Comparison of ENCODE assay signal across 13 cellular contexts in genomic region chr7:112546723-112547513, GRCh38.
DNase-seq lines count a peak whose midpoint lies in the region; ATAC-seq and TF ChIP-seq lines count a peak whose summit lies in the region.
"Had no signal": no experiment of that assay in that cellular context is flagged by ENCODE, and none has a peak within 500 bp of the region (broad histone marks: within the 10 kb centered on the region; RNA-seq: fewer than 3 reads in every experiment).

No MANE protein-coding gene starts in this region.

- TF ChIP-seq CTCF in testis (IDR thresholded peaks at IDR 0.05) = no peak

- 76 to 78% methylated on average over 10 to 25 of the region's 25 CpGs for WGBS in testis, 2 donors

- peak; percentile 6 for DNase-seq in stimulated activated CD4-positive, alpha-beta T cell treated with anti-CD3 and anti-CD28 coated beads, Interleukin-15, amount 100 ng/mL, for 24 hours
- DNase-seq in stimulated activated CD4-positive, alpha-beta T cell treated with anti-CD3 and anti-CD28 coated beads, Interleukin-2, amount 100 ng/mL, for 24 hours = no peak
- DNase-seq in NCI-H2227 (lab: John Stamatoyannopoulos, UW; ENCODE audit: unreplicated experiment) (peak; percentile 65), dermis blood vessel endothelial cell (peak; percentile 15), testis (peak; percentile 17), DMS153 (lab: John Stamatoyannopoulos, UW) (no peak), posterior vena cava (ENCODE audit: low spot score) (no peak)
- DNase-seq: activated naive CD4-positive, alpha-beta T cell treated with anti-CD3 and anti-CD28 coated beads, Interleukin-2, amount 50 U/mL, for 16 hours; cerebellar nuclear complex; NCI-H446; SHP77 treated with DMSO at 0.1 percent for 48 hours; stimulated activated CD4-positive, alpha-beta T cell treated with anti-CD3 and anti-CD28 coated beads, Interleukin-4, amount 100 ng/mL, for 1 hour had no signal

- peak overlapping the region in 1 of 2 donors; percentile 29 for H3K4me3 ChIP-seq in testis

- no peaks in the 10 kb centered on the region for H3K9me3 ChIP-seq in testis

- no peaks in the 10 kb centered on the region for H3K4me1 ChIP-seq in testis

- ATAC-seq in GM19035 (IDR thresholded peaks at IDR 0.05; ENCODE audit: unreplicated experiment) = no peak

- no peak for TF ChIP-seq POLR2A in testis (IDR thresholded peaks at IDR 0.05)

- no peaks in the 10 kb centered on the region for H3K27me3 ChIP-seq in testis

- H3K36me3 ChIP-seq in testis (ENCODE audit: low read depth, missing control alignments) = no peaks in the 10 kb centered on the region

- intact Hi-C loops in testis (cut with DNase I; ENCODE audit: low total_unique reads) (no loop called here), posterior vena cava (cut with DNase I) (no loop called here)

- no peak overlapping the region for H3K27ac ChIP-seq in testis

Comparison
In these comparisons a context has a peak if more than half of its experiments do, and no peak if none do; other contexts are left out.
1. DNase-seq: peak in stimulated activated CD4-positive, alpha-beta T cell treated with anti-CD3 and anti-CD28 coated beads, Interleukin-15, amount 100 ng/mL, for 24 hours (single experiment), NCI-H2227 (single experiment), dermis blood vessel endothelial cell (single experiment) and testis (single experiment); none in stimulated activated CD4-positive, alpha-beta T cell treated with anti-CD3 and anti-CD28 coated beads, Interleukin-2, amount 100 ng/mL, for 24 hours (0 of 2), DMS153 (single experiment) and posterior vena cava (single experiment).